Comparison of ENCODE assay signal across 6 cellular contexts in genomic region chr10:4988000-4988641, GRCh38. TPM values are rescaled to one million over a fixed set of nuclear protein-coding genes. Genes with fewer than 3 reads are reported as not detected.
"Had no signal": no experiment of that assay in that cellular context is flagged by ENCODE, and none has a peak within 500 bp of the region (broad histone marks: within the 10 kb centered on the region; RNA-seq: fewer than 3 reads in every experiment).

No MANE protein-coding gene starts in this region.

RNA-seq across cellular contexts. Expression of gene AKR1C2, which starts 15.5 kb away (rescaled TPM):
- total RNA-seq: activated naive CD4-positive, alpha-beta T cell treated with anti-CD3 and anti-CD28 coated beads, Interleukin-2, amount 50 U/mL, for 72 hours; activated naive CD8-positive, alpha-beta T cell treated with anti-CD3 and anti-CD28 coated beads for 36 hours; activated naive CD8-positive, alpha-beta T cell treated with anti-CD3 and anti-CD28 coated beads, Interleukin-2, amount 10 ng/mL, durations not matched to agents 7 days and 5 days; activated T-helper 1 cell treated with anti-CD3 and anti-CD28 coated beads, Interleukin-12 subunit alpha, Interleukin-12 subunit beta, Interleukin-2, Interleukin-4 antibody, amounts not matched to agents 30 ng/mL and 10 ng/mL and 1 ng/mL, durations not matched to agents 14 hours and 24 hours and 36 hours; activated T-helper 17 cell treated with anti-CD3 and anti-CD28 coated beads, Interleukin-2, amount 50 U/mL, for 72 hours; activated T-helper 2 cell treated with anti-CD3 and anti-CD28 coated beads, Interferon-gamma antibody, Interleukin-2, Interleukin-4, amounts not matched to agents 10 μg/mL and 5 μg/mL and 100 μg/mL, durations not matched to agents 14 hours and 24 hours and 36 hours had no signal
